In genomic region chr1:156600733-156601121, GRCh38 we compare ENCODE assay signal across 8 cellular contexts. TPM values are rescaled to one million over a fixed set of nuclear protein-coding genes. Genes with fewer than 3 reads are reported as not detected.
A peak's percentile ranks its signal among the peaks of the same experiment; 100 is the strongest.
DNase-seq lines count a peak whose midpoint lies in the region; TF ChIP-seq lines count a peak whose summit lies in the region.

No MANE protein-coding gene starts in this region.

- H3K36me3 ChIP-seq in kidney epithelial cell (ENCODE audit: control insufficient read depth, insufficient read depth, low read length): peaks cover 4% of the 10 kb centered on the region

- peak overlapping the region; percentile 86 for H3K27ac ChIP-seq in substantia nigra (ENCODE audit: low read depth, low read length, poor library complexity, severe bottlenecking)

- H3K4me3 ChIP-seq in kidney epithelial cell (ENCODE audit: low read depth, low read length): peak overlapping the region; percentile 89

- H3K27me3 ChIP-seq in kidney epithelial cell (ENCODE audit: control insufficient read depth, insufficient read depth, low read length): no peaks in the 10 kb centered on the region

- H3K4me3 Mint-ChIP-seq in T-helper 1 cell treated with Interleukin-12 subunit alpha and Interleukin-12 subunit beta and Interleukin-4 antibody, amounts not matched to agents 30 μg/mL and 1 μg/mL, for 36 hours: peak overlapping the region; percentile 99
- peak overlapping the region; percentile 94 for H3K4me3 Mint-ChIP-seq in activated naive CD8-positive, alpha-beta T cell

- no peaks in the 10 kb centered on the region for H3K27me3 Mint-ChIP-seq in T-helper 1 cell treated with Interleukin-12 subunit alpha and Interleukin-12 subunit beta and Interleukin-4 antibody, amounts not matched to agents 30 μg/mL and 1 μg/mL, for 36 hours (ENCODE audit: low read depth)
- no peaks in the 10 kb centered on the region for H3K27me3 Mint-ChIP-seq in activated naive CD8-positive, alpha-beta T cell

- TF ChIP-seq CTCF in kidney epithelial cell (IDR thresholded peaks at IDR 0.05; ENCODE audit: insufficient read depth, low read length, poor library complexity, severe bottlenecking): no peak

- DNase-seq in T-helper 1 cell (no peak), kidney epithelial cell (ENCODE audit: low read depth) (no peak), substantia nigra (lab: John Stamatoyannopoulos, UW) (no peak), midbrain (lab: John Stamatoyannopoulos, UW) (no peak), DMS79 (lab: John Stamatoyannopoulos, UW) (no peak)
- DNase-seq in activated effector memory CD4-positive, alpha-beta T cell treated with Interleukin-2 at 50 U/mL for 16 hours: no peak

- no peaks in the 10 kb centered on the region for H3K9me3 Mint-ChIP-seq in T-helper 1 cell treated with Interleukin-12 subunit alpha and Interleukin-12 subunit beta and Interleukin-4 antibody, amounts not matched to agents 30 μg/mL and 1 μg/mL, for 36 hours
- no peaks in the 10 kb centered on the region for H3K9me3 Mint-ChIP-seq in activated naive CD8-positive, alpha-beta T cell (ENCODE audit: low read depth)

- peak overlapping the region; percentile 94 for H3K27ac Mint-ChIP-seq in T-helper 1 cell treated with Interleukin-12 subunit alpha and Interleukin-12 subunit beta and Interleukin-4 antibody, amounts not matched to agents 30 μg/mL and 1 μg/mL, for 36 hours
- H3K27ac Mint-ChIP-seq in activated naive CD8-positive, alpha-beta T cell: peak overlapping the region; percentile 100

- H3K36me3 Mint-ChIP-seq in T-helper 1 cell treated with Interleukin-12 subunit alpha and Interleukin-12 subunit beta and Interleukin-4 antibody, amounts not matched to agents 30 μg/mL and 1 μg/mL, for 36 hours (ENCODE audit: low read depth): peaks cover 23% of the 10 kb centered on the region
- peaks cover 3% of the 10 kb centered on the region for H3K36me3 Mint-ChIP-seq in activated naive CD8-positive, alpha-beta T cell

- H3K4me1 Mint-ChIP-seq in T-helper 1 cell treated with Interleukin-12 subunit alpha and Interleukin-12 subunit beta and Interleukin-4 antibody, amounts not matched to agents 30 μg/mL and 1 μg/mL, for 36 hours (ENCODE audit: low read depth): peaks cover 19% of the 10 kb centered on the region
- peaks cover 32% of the 10 kb centered on the region for H3K4me1 Mint-ChIP-seq in activated naive CD8-positive, alpha-beta T cell (ENCODE audit: low read depth)

RNA-seq across cellular contexts. Expression of gene GPATCH4, which starts 0.6 kb away (rescaled TPM):
- total RNA-seq in kidney epithelial cell: 19.1 and 21.8 TPM in 2 replicates

RNA-seq across cellular contexts. Expression of gene NAXE, which starts 9.2 kb away (rescaled TPM):
- 83.8 and 115 TPM in 2 replicates for total RNA-seq in kidney epithelial cell

RNA-seq across cellular contexts. Expression of gene HAPLN2, which starts 18.5 kb away (rescaled TPM):
- not detected in 2 replicates for total RNA-seq in kidney epithelial cell

RNA-seq across cellular contexts. Expression of gene TTC24, which starts 21.2 kb away (rescaled TPM):
- not detected in 2 replicates for total RNA-seq in kidney epithelial cell

RNA-seq across cellular contexts. Expression of gene IQGAP3, which starts 28.4 kb away (rescaled TPM):
- 8.0 and 9.4 TPM in 2 replicates for total RNA-seq in kidney epithelial cell
